Comparison of ENCODE assay signal across 36 cellular contexts in the genomic region with DNA sequence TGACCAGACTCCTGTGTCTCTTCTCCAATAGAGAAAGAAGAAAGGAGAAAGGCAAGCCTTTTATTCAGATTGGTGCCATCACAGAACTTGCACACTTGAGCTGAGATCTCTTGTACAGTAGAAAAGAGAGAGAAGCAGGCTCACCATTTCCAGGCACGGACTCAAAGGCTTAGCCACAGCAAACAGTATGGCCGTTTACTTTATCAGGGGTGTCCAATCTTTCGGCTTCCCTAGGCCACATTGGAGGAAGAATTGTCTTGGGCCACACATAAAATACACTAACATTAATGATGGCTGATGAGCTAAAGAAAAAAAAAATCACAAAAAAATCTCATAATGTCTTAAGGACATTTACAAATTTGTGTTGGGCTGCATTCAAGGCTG.
"Had no signal": no experiment of that assay in that cellular context is flagged by ENCODE, and none has a peak within 500 bp of the region (broad histone marks: within the 10 kb centered on the region; RNA-seq: fewer than 3 reads in every experiment).

No MANE protein-coding gene starts in this region.

- H3K27me3 Mint-ChIP-seq: activated CD4-positive, alpha-beta memory T cell treated with anti-CD3 and anti-CD28 coated beads, Interleukin-2, amount 10 ng/mL, durations not matched to agents 7 days and 5 days; activated CD4-positive, alpha-beta T cell treated with anti-CD3 and anti-CD28 coated beads for 36 hours; activated CD4-positive, alpha-beta T cell treated with anti-CD3 and anti-CD28 coated beads, Interleukin-2, amount 10 ng/mL, durations not matched to agents 7 days and 5 days; activated CD8-positive, alpha-beta memory T cell treated with anti-CD3 and anti-CD28 coated beads, Interleukin-2, amount 10 ng/mL, durations not matched to agents 7 days and 5 days; activated naive CD4-positive, alpha-beta T cell treated with anti-CD3 and anti-CD28 coated beads, Interleukin-2, amount 10 ng/mL, durations not matched to agents 7 days and 5 days; activated naive CD4-positive, alpha-beta T cell treated with anti-CD3 and anti-CD28 coated beads, Interleukin-2, amount 50 U/mL, for 24 hours; activated naive CD8-positive, alpha-beta T cell; activated naive CD8-positive, alpha-beta T cell treated with anti-CD3 and anti-CD28 coated beads, Interleukin-2, amount 10 ng/mL, durations not matched to agents 7 days and 5 days; activated naive CD8-positive, alpha-beta T cell treated with anti-CD3 and anti-CD28 coated beads, Interleukin-2, amount 50 U/mL, for 24 hours; activated T-cell treated with anti-CD3 and anti-CD28 coated beads, Interleukin-2, amount 50 U/mL, for 24 hours; central memory CD8-positive, alpha-beta T cell; T-cell had no signal

- ATAC-seq: activated CD4-positive, alpha-beta T cell treated with anti-CD3 and anti-CD28 coated beads for 36 hours; activated CD4-positive, CD25-positive, alpha-beta regulatory T cell treated with anti-CD3 and anti-CD28 coated beads, Interleukin-2, amount 50 U/mL, for 24 hours; activated CD8-positive, alpha-beta memory T cell treated with anti-CD3 and anti-CD28 coated beads, Interleukin-2, amount 10 ng/mL, durations not matched to agents 7 days and 5 days; activated CD8-positive, alpha-beta T cell treated with anti-CD3 and anti-CD28 coated beads, Interleukin-2, amount 10 ng/mL, durations not matched to agents 7 days and 5 days; activated naive CD8-positive, alpha-beta T cell treated with anti-CD3 and anti-CD28 coated beads, Interleukin-2, amount 50 U/mL, for 24 hours; body of pancreas; T-cell; WTC11 had no signal

- H3K27ac Mint-ChIP-seq: activated CD4-positive, alpha-beta memory T cell treated with anti-CD3 and anti-CD28 coated beads, Interleukin-2, amount 10 ng/mL, durations not matched to agents 7 days and 5 days; activated CD4-positive, alpha-beta T cell treated with anti-CD3 and anti-CD28 coated beads for 36 hours; activated CD4-positive, alpha-beta T cell treated with anti-CD3 and anti-CD28 coated beads, Interleukin-2, amount 10 ng/mL, durations not matched to agents 7 days and 5 days; activated CD8-positive, alpha-beta memory T cell treated with anti-CD3 and anti-CD28 coated beads, Interleukin-2, amount 10 ng/mL, durations not matched to agents 7 days and 5 days; activated CD8-positive, alpha-beta T cell treated with anti-CD3 and anti-CD28 coated beads, Interleukin-2, amount 10 ng/mL, durations not matched to agents 7 days and 5 days; activated naive CD4-positive, alpha-beta T cell treated with anti-CD3 and anti-CD28 coated beads, Interleukin-2, amount 10 ng/mL, durations not matched to agents 7 days and 5 days; activated naive CD4-positive, alpha-beta T cell treated with anti-CD3 and anti-CD28 coated beads, Interleukin-2, amount 50 U/mL, for 24 hours; activated naive CD8-positive, alpha-beta T cell; activated naive CD8-positive, alpha-beta T cell treated with anti-CD3 and anti-CD28 coated beads, Interleukin-2, amount 10 ng/mL, durations not matched to agents 7 days and 5 days; activated naive CD8-positive, alpha-beta T cell treated with anti-CD3 and anti-CD28 coated beads, Interleukin-2, amount 50 U/mL, for 24 hours; activated T-cell treated with anti-CD3 and anti-CD28 coated beads, Interleukin-2, amount 50 U/mL, for 24 hours; activated T-helper 2 cell treated with anti-CD3 and anti-CD28 coated beads, Interferon-gamma antibody, Interleukin-2, Interleukin-4, amounts not matched to agents 10 μg/mL and 5 μg/mL and 100 μg/mL, durations not matched to agents 14 hours and 24 hours and 36 hours; T-cell; T-helper 2 cell treated with Interferon-gamma antibody and Interleukin-4, amounts not matched to agents 5 μg/mL and 100 μg/mL, for 36 hours; WTC11 had no signal

- H3K36me3 Mint-ChIP-seq: WTC11 had no signal

- H3K36me3 ChIP-seq: cardiac muscle cell, WERI-Rb-1 had no signal

- H3K27ac ChIP-seq: body of pancreas, cardiac muscle cell, WERI-Rb-1 had no signal

- H3K27me3 ChIP-seq: body of pancreas, cardiac muscle cell had no signal

- DNase-seq: activated CD4-positive, alpha-beta memory T cell treated with anti-CD3 and anti-CD28 coated beads, Interleukin-2, amount 10 ng/mL, durations not matched to agents 7 days and 5 days; activated CD4-positive, alpha-beta T cell treated with anti-CD3 and anti-CD28 coated beads for 1 hour; activated CD4-positive, alpha-beta T cell treated with anti-CD3 and anti-CD28 coated beads for 36 hours; activated CD4-positive, alpha-beta T cell treated with anti-CD3 and anti-CD28 coated beads for 48 hours; activated CD4-positive, alpha-beta T cell treated with anti-CD3 and anti-CD28 coated beads, Interleukin-2, amount 10 ng/mL, durations not matched to agents 7 days and 5 days; activated CD4-positive, alpha-beta T cell treated with anti-CD3 and anti-CD28 coated beads, Interleukin-2, amount 50 U/mL, for 48 hours; activated CD4-positive, CD25-positive, alpha-beta regulatory T cell; activated CD8-positive, alpha-beta memory T cell treated with anti-CD3 and anti-CD28 coated beads for 24 hours; activated CD8-positive, alpha-beta memory T cell treated with anti-CD3 and anti-CD28 coated beads, Interleukin-2, amount 10 ng/mL, durations not matched to agents 7 days and 5 days; activated CD8-positive, alpha-beta memory T cell treated with anti-CD3 and anti-CD28 coated beads, Interleukin-2, amount 50 U/mL, for 48 hours; activated CD8-positive, alpha-beta T cell treated with anti-CD3 and anti-CD28 coated beads, Interleukin-2, amount 10 ng/mL, durations not matched to agents 7 days and 5 days; activated effector memory CD4-positive, alpha-beta T cell treated with Interleukin-2 at 50 U/mL for 16 hours; activated gamma-delta T cell; activated naive CD4-positive, alpha-beta T cell treated with anti-CD3 and anti-CD28 coated beads, Interleukin-2, amount 10 ng/mL, durations not matched to agents 7 days and 5 days; activated naive CD4-positive, alpha-beta T cell treated with Interleukin-2 at 50 U/mL for 16 hours; activated naive CD8-positive, alpha-beta T cell treated with anti-CD3 and anti-CD28 coated beads, Interleukin-2, amount 10 ng/mL, durations not matched to agents 7 days and 5 days; activated naive CD8-positive, alpha-beta T cell treated with anti-CD3 and anti-CD28 coated beads, Interleukin-2, amount 50 U/mL, for 24 hours; activated T-cell treated with anti-CD3 and anti-CD28 coated beads, Interleukin-2, amount 50 U/mL, for 24 hours; activated T-cell treated with anti-CD3 and anti-CD28 coated beads, Interleukin-2, amount 50 U/mL, for 48 hours; amygdala; anterior cingulate cortex; body of pancreas; caudate nucleus; cerebellar nuclear complex; T-cell; T-helper 2 cell; T-helper 9 cell; WERI-Rb-1 had no signal

- H3K4me3 Mint-ChIP-seq: activated CD4-positive, alpha-beta memory T cell treated with anti-CD3 and anti-CD28 coated beads, Interleukin-2, amount 10 ng/mL, durations not matched to agents 7 days and 5 days; activated CD4-positive, alpha-beta T cell treated with anti-CD3 and anti-CD28 coated beads for 36 hours; activated CD4-positive, alpha-beta T cell treated with anti-CD3 and anti-CD28 coated beads, Interleukin-2, amount 10 ng/mL, durations not matched to agents 7 days and 5 days; activated CD8-positive, alpha-beta memory T cell treated with anti-CD3 and anti-CD28 coated beads, Interleukin-2, amount 10 ng/mL, durations not matched to agents 7 days and 5 days; activated CD8-positive, alpha-beta T cell treated with anti-CD3 and anti-CD28 coated beads, Interleukin-2, amount 10 ng/mL, durations not matched to agents 7 days and 5 days; activated naive CD4-positive, alpha-beta T cell treated with anti-CD3 and anti-CD28 coated beads, Interleukin-2, amount 10 ng/mL, durations not matched to agents 7 days and 5 days; activated naive CD4-positive, alpha-beta T cell treated with anti-CD3 and anti-CD28 coated beads, Interleukin-2, amount 50 U/mL, for 24 hours; activated naive CD8-positive, alpha-beta T cell; activated naive CD8-positive, alpha-beta T cell treated with anti-CD3 and anti-CD28 coated beads, Interleukin-2, amount 10 ng/mL, durations not matched to agents 7 days and 5 days; activated naive CD8-positive, alpha-beta T cell treated with anti-CD3 and anti-CD28 coated beads, Interleukin-2, amount 50 U/mL, for 24 hours; activated T-cell treated with anti-CD3 and anti-CD28 coated beads, Interleukin-2, amount 50 U/mL, for 24 hours; central memory CD8-positive, alpha-beta T cell; T-cell; T-helper 2 cell treated with Interferon-gamma antibody and Interleukin-4, amounts not matched to agents 5 μg/mL and 100 μg/mL, for 36 hours; WTC11 had no signal

- H3K4me3 ChIP-seq: body of pancreas, cardiac muscle cell had no signal

- H3K9me3 ChIP-seq: body of pancreas had no signal

- H3K9me3 Mint-ChIP-seq: activated CD4-positive, alpha-beta memory T cell treated with anti-CD3 and anti-CD28 coated beads, Interleukin-2, amount 10 ng/mL, durations not matched to agents 7 days and 5 days; activated CD4-positive, alpha-beta T cell treated with anti-CD3 and anti-CD28 coated beads, Interleukin-2, amount 10 ng/mL, durations not matched to agents 7 days and 5 days; activated naive CD4-positive, alpha-beta T cell treated with anti-CD3 and anti-CD28 coated beads, Interleukin-2, amount 10 ng/mL, durations not matched to agents 7 days and 5 days; activated naive CD4-positive, alpha-beta T cell treated with anti-CD3 and anti-CD28 coated beads, Interleukin-2, amount 50 U/mL, for 24 hours; activated naive CD8-positive, alpha-beta T cell treated with anti-CD3 and anti-CD28 coated beads, Interleukin-2, amount 50 U/mL, for 24 hours; activated T-cell treated with anti-CD3 and anti-CD28 coated beads, Interleukin-2, amount 50 U/mL, for 24 hours; activated T-helper 2 cell treated with anti-CD3 and anti-CD28 coated beads, Interferon-gamma antibody, Interleukin-2, Interleukin-4, amounts not matched to agents 10 μg/mL and 5 μg/mL and 100 μg/mL, durations not matched to agents 14 hours and 24 hours and 36 hours; central memory CD8-positive, alpha-beta T cell; T-cell; T-helper 2 cell treated with Interferon-gamma antibody and Interleukin-4, amounts not matched to agents 5 μg/mL and 100 μg/mL, for 36 hours; WTC11 had no signal
